Comparison of ENCODE assay signal across 1 cellular context in genomic region chr6:151475653-151476523, GRCh38.
TF ChIP-seq lines count a peak whose summit lies in the region.

No MANE protein-coding gene starts in this region.

TF ChIP-seq in IMR-90, 13 proteins besides CTCF, POLR2A, EP300 and RAD21:
- TF ChIP-seq CHD1 (IDR thresholded peaks at IDR 0.05; ENCODE audit: low read depth, low read length) = no peak
- TF ChIP-seq SMC3 (IDR thresholded peaks at IDR 0.05; ENCODE audit: low read depth, low read length) = peak; percentile 67
- peak; percentile 21; the same call in 1 of the 2 replicates for TF ChIP-seq BHLHE40 (IDR thresholded peaks at IDR 0.05; ENCODE audit: low read depth, low read length)
